ENCODE assay signal across 1 cellular context in genomic region chr20:58822175-58822574, GRCh38.
TF ChIP-seq lines count a peak whose summit lies in the region.

No MANE protein-coding gene starts in this region.

TF ChIP-seq in HepG2, 621 proteins besides CTCF, POLR2A, EP300 and RAD21:
- no peak for TF ChIP-seq CEBPB (IDR thresholded peaks at IDR 0.05; ENCODE audit: borderline replicate concordance, low read depth, low read length)
- TF ChIP-seq ZNF724P (CRISPR knock-in tag; IDR thresholded peaks at IDR 0.05; ENCODE audit: borderline replicate concordance) = no peak
- peak; percentile 67 for TF ChIP-seq STAG1 (CRISPR knock-in tag; IDR thresholded peaks at IDR 0.05)
- TF ChIP-seq, protein P1, sequence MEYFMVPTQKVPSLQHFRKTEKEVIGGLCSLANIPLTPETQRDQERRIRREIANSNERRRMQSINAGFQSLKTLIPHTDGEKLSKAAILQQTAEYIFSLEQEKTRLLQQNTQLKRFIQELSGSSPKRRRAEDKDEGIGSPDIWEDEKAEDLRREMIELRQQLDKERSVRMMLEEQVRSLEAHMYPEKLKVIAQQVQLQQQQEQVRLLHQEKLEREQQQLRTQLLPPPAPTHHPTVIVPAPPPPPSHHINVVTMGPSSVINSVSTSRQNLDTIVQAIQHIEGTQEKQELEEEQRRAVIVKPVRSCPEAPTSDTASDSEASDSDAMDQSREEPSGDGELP (IDR thresholded peaks at IDR 0.05; ENCODE audit: borderline replicate concordance, low read depth) = no peak
- TF ChIP-seq, protein P2, sequence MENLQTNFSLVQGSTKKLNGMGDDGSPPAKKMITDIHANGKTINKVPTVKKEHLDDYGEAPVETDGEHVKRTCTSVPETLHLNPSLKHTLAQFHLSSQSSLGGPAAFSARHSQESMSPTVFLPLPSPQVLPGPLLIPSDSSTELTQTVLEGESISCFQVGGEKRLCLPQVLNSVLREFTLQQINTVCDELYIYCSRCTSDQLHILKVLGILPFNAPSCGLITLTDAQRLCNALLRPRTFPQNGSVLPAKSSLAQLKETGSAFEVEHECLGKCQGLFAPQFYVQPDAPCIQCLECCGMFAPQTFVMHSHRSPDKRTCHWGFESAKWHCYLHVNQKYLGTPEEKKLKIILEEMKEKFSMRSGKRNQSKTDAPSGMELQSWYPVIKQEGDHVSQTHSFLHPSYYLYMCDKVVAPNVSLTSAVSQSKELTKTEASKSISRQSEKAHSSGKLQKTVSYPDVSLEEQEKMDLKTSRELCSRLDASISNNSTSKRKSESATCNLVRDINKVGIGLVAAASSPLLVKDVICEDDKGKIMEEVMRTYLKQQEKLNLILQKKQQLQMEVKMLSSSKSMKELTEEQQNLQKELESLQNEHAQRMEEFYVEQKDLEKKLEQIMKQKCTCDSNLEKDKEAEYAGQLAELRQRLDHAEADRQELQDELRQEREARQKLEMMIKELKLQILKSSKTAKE (CRISPR knock-in tag; IDR thresholded peaks at IDR 0.05; ENCODE audit: borderline replicate concordance) = no peak
- TF ChIP-seq ZNF773 (CRISPR knock-in tag; IDR thresholded peaks at IDR 0.05; ENCODE audit: borderline replicate concordance) = no peak
- peak; percentile 65 for TF ChIP-seq XRCC5 (optimal IDR thresholded peaks at IDR 0.05; ENCODE audit: low read length)
- no peak for TF ChIP-seq ZNF678 (CRISPR knock-in tag; IDR thresholded peaks at IDR 0.05)
- no peak for TF ChIP-seq MLX (CRISPR knock-in tag; IDR thresholded peaks at IDR 0.05)
- no peak for TF ChIP-seq THAP9 (CRISPR knock-in tag; IDR thresholded peaks at IDR 0.05; ENCODE audit: borderline replicate concordance)
- TF ChIP-seq, protein P3, sequence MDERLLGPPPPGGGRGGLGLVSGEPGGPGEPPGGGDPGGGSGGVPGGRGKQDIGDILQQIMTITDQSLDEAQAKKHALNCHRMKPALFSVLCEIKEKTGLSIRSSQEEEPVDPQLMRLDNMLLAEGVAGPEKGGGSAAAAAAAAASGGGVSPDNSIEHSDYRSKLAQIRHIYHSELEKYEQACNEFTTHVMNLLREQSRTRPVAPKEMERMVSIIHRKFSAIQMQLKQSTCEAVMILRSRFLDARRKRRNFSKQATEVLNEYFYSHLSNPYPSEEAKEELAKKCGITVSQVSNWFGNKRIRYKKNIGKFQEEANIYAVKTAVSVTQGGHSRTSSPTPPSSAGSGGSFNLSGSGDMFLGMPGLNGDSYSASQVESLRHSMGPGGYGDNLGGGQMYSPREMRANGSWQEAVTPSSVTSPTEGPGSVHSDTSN (CRISPR knock-in tag; IDR thresholded peaks at IDR 0.05) = 0 out of 2 replicates have a peak, but pooled peaks have one; percentile 45
- no peak for TF ChIP-seq ZNF720 (CRISPR knock-in tag; IDR thresholded peaks at IDR 0.05)
- TF ChIP-seq ZNF7 (CRISPR knock-in tag; IDR thresholded peaks at IDR 0.05) = peak; percentile 61
